8 cellular contexts compared by ENCODE assay signal in the genomic region with DNA sequence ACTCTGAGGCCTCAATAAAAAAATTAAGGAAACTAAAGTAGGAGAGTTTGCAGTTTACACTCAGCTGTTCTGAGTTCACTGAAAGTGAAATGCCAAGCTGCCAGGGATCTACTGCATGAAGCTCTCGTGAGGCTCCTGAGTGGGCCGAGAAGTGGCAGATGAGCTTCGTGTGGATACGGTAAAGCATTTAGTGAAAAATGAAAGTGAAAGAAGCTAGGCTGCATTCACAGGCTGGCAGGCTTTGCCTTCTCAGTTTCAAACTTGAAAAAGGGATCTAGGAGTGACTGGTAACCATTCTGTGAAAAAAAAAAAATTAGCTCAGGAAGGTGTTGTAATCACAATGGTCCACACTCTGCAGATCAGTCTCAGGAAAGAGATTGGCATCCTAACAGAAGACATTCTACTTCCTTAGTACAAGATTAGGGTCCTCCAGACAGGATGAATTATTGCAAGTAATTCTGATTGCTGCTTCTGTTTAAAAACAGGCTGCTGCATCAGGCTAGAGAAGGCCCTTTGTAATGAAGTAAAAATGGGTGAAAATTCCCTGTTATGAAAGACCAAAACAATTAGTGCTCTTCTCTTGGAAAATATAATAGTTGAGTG.
DNase-seq lines count a peak whose midpoint lies in the region; ATAC-seq, FAIRE-seq and TF ChIP-seq lines count a peak whose summit lies in the region.

No MANE protein-coding gene starts in this region.

- no peak overlapping the region for H3K9ac ChIP-seq in duodenal mucosa (ENCODE audit: low read depth in 1 of 2, low read length in 2 of 2)

- DNase-seq in GM18507 (ENCODE audit: extremely low spot score, insufficient read length, low read depth) = peak; percentile 7
- DNase-seq in NCI-H1105 (lab: John Stamatoyannopoulos, UW) = peak; percentile 11
- DNase-seq in activated CD4-positive, alpha-beta T cell treated with anti-CD3 and anti-CD28 coated beads, Interleukin-2, amount 10 ng/mL, durations not matched to agents 7 days and 5 days = peak; percentile 62
- peak; percentile 0 to 67 (median 26) for DNase-seq in naive thymus-derived CD8-positive, alpha-beta T cell
- DNase-seq in stomach = peak; percentile 31
- DNase-seq in NCI-H2081 (lab: John Stamatoyannopoulos, UW) = no peak

- peak overlapping the region; percentile 66 for H3K4me3 Mint-ChIP-seq in activated CD4-positive, alpha-beta T cell treated with anti-CD3 and anti-CD28 coated beads, Interleukin-2, amount 10 ng/mL, durations not matched to agents 7 days and 5 days
- H3K4me3 Mint-ChIP-seq in naive thymus-derived CD8-positive, alpha-beta T cell = peak overlapping the region; percentile 75 to 91 (median 86)

- no peaks in the 10 kb centered on the region for H3K9me3 Mint-ChIP-seq in activated CD4-positive, alpha-beta T cell treated with anti-CD3 and anti-CD28 coated beads, Interleukin-2, amount 10 ng/mL, durations not matched to agents 7 days and 5 days
- H3K9me3 Mint-ChIP-seq in naive thymus-derived CD8-positive, alpha-beta T cell = no peaks in the 10 kb centered on the region

- intact Hi-C loops in stomach (cut with DNase I; ENCODE audit: low total_unique reads) = no loop called here

- H3K4me1 Mint-ChIP-seq in activated CD4-positive, alpha-beta T cell treated with anti-CD3 and anti-CD28 coated beads, Interleukin-2, amount 10 ng/mL, durations not matched to agents 7 days and 5 days = peaks cover 8% of the 10 kb centered on the region
- peaks cover 0 to 11% (median 7%) of the 10 kb centered on the region in 4 donors for H3K4me1 Mint-ChIP-seq in naive thymus-derived CD8-positive, alpha-beta T cell

- 0 to 24% (median 2%) methylated on average over 4 of the region's 4 CpGs for WGBS in stomach, 5 donors

- peak; percentile 99 for ATAC-seq in HG02610 (IDR thresholded peaks at IDR 0.05; ENCODE audit: unreplicated experiment)
- peak; percentile 95 to 97 for ATAC-seq in naive thymus-derived CD8-positive, alpha-beta T cell

- no peaks in the 10 kb centered on the region for H3K36me3 Mint-ChIP-seq in activated CD4-positive, alpha-beta T cell treated with anti-CD3 and anti-CD28 coated beads, Interleukin-2, amount 10 ng/mL, durations not matched to agents 7 days and 5 days (ENCODE audit: low read depth)
- no peaks in the 10 kb centered on the region for H3K36me3 Mint-ChIP-seq in naive thymus-derived CD8-positive, alpha-beta T cell

- H3K27me3 ChIP-seq in duodenal mucosa (ENCODE audit: control insufficient read depth in 1 of 2, insufficient read depth in 2 of 2, low read length in 2 of 2) (no peaks in the 10 kb centered on the region), stomach (no peaks in the 10 kb centered on the region)

- CTCF ChIA-PET in activated CD4-positive, alpha-beta T cell treated with anti-CD3 and anti-CD28 coated beads, Interleukin-2, amount 10 ng/mL, durations not matched to agents 7 days and 5 days (lab: Charles Lee) = interaction anchor here (1.2 to 1.5 kb wide), 2 partner anchors 13 to 34 kb away, joined by 3 to 7 read pairs; no protein-coding TSS in a partner anchor

- H3K9me3 ChIP-seq in duodenal mucosa (ENCODE audit: control insufficient read depth in 1 of 2, low read length in 2 of 2) = no peaks in the 10 kb centered on the region
- no peaks in the 10 kb centered on the region for H3K9me3 ChIP-seq in stomach

- peak overlapping the region; percentile 87 for H3K27ac Mint-ChIP-seq in activated CD4-positive, alpha-beta T cell treated with anti-CD3 and anti-CD28 coated beads, Interleukin-2, amount 10 ng/mL, durations not matched to agents 7 days and 5 days
- peak overlapping the region; percentile 89 to 96 (median 93) for H3K27ac Mint-ChIP-seq in naive thymus-derived CD8-positive, alpha-beta T cell

- no peak for TF ChIP-seq EP300 in stomach (IDR thresholded peaks at IDR 0.05)

- H3K4me1 ChIP-seq in duodenal mucosa (ENCODE audit: control insufficient read depth in 1 of 2, insufficient read depth in 2 of 2, low read length in 2 of 2) = peaks cover 10% of the 10 kb centered on the region in 2 donors
- H3K4me1 ChIP-seq in stomach = peaks cover 0 to 8% (median 3%) of the 10 kb centered on the region in 4 donors

- no peaks in the 10 kb centered on the region for H3K27me3 Mint-ChIP-seq in activated CD4-positive, alpha-beta T cell treated with anti-CD3 and anti-CD28 coated beads, Interleukin-2, amount 10 ng/mL, durations not matched to agents 7 days and 5 days
- H3K27me3 Mint-ChIP-seq in naive thymus-derived CD8-positive, alpha-beta T cell = no peaks in the 10 kb centered on the region

- H3K36me3 ChIP-seq in duodenal mucosa (ENCODE audit: control insufficient read depth in 1 of 2, insufficient read depth in 2 of 2, low read length in 2 of 2) (no peaks in the 10 kb centered on the region), stomach (no peaks in the 10 kb centered on the region)

- H3K27ac ChIP-seq in duodenal mucosa (ENCODE audit: low read depth, low read length) (no peak overlapping the region), stomach (peak overlapping the region in 3 of 5 donors; percentile 6 to 51 (median 40))

- TF ChIP-seq POLR2A in stomach (IDR thresholded peaks at IDR 0.05) = no peak

- peak overlapping the region; percentile 26 to 49 for H3K4me3 ChIP-seq in duodenal mucosa (ENCODE audit: low read depth in 1 of 2, low read length in 2 of 2)
- H3K4me3 ChIP-seq in stomach = peak overlapping the region; percentile 19 to 34 (median 24)

- peak; percentile 78 for FAIRE-seq in GM18507 (lab: Jason Lieb, UNC)

- TF ChIP-seq CTCF in stomach (IDR thresholded peaks at IDR 0.05) = no peak

- POLR2A ChIA-PET in activated CD4-positive, alpha-beta T cell treated with anti-CD3 and anti-CD28 coated beads, Interleukin-2, amount 10 ng/mL, durations not matched to agents 7 days and 5 days (lab: Charles Lee) = no interaction called here
- POLR2A ChIA-PET in naive thymus-derived CD8-positive, alpha-beta T cell (lab: Charles Lee) = interaction anchor here (0.9 kb wide), 1 partner anchor 9 kb away, joined by 3 read pairs; no protein-coding TSS in a partner anchor

Comparison
In these comparisons a context has a peak if more than half of its experiments do, and no peak if none do; other contexts are left out.
1. DNase-seq: peak in GM18507 (single experiment), NCI-H1105 (single experiment), activated CD4-positive, alpha-beta T cell treated with anti-CD3 and anti-CD28 coated beads, Interleukin-2, amount 10 ng/mL, durations not matched to agents 7 days and 5 days (single experiment), naive thymus-derived CD8-positive, alpha-beta T cell (10 of 10) and stomach (single experiment); none in NCI-H2081 (0 of 2).